Comparison of ENCODE assay signal across 20 cellular contexts in the genomic region with DNA sequence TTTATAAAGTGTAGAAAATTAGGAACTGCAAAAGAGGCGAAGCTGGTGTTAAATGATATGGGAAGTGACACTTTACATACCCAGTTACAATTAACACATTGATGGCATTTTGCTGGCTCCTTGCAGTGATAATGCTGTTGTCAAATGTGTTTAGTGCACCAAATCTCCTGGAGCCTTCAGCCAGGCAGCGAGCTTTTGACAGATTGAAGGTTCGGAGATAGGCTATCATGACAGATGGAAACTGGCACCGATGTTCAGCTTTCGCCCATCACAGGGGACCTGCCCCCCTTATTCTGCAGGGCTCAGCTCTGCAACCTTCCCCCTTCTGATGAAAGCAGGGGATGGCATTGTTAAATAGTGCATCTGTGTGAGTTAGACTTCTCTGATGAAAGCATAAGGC.
"Had no signal": no experiment of that assay in that cellular context is flagged by ENCODE, and none has a peak within 500 bp of the region (broad histone marks: within the 10 kb centered on the region; RNA-seq: fewer than 3 reads in every experiment).

No MANE protein-coding gene starts in this region.

- H3K4me1 Mint-ChIP-seq: activated CD4-positive, alpha-beta T cell treated with anti-CD3 and anti-CD28 coated beads, Interleukin-2, amount 10 ng/mL, durations not matched to agents 24 days and 14 days; activated naive CD4-positive, alpha-beta T cell treated with anti-CD3 and anti-CD28 coated beads, Interleukin-2, amount 10 ng/mL, durations not matched to agents 7 days and 5 days; activated naive CD8-positive, alpha-beta T cell treated with anti-CD3 and anti-CD28 coated beads, Interleukin-2, amount 50 U/mL, for 24 hours; central memory CD8-positive, alpha-beta T cell; natural killer cell; stimulated activated naive B cell treated with anti-CD40 and anti-IgM and Interleukin-4, amounts not matched to agents 10 μg/mL and 1 μg/mL and 100 μg/mL, for 72 hours had no signal

- H3K4me1 ChIP-seq: colonic mucosa, lower lobe of right lung, right lobe of liver, upper lobe of right lung had no signal

- H3K4me3 Mint-ChIP-seq: activated CD4-positive, alpha-beta T cell treated with anti-CD3 and anti-CD28 coated beads, Interleukin-2, amount 10 ng/mL, durations not matched to agents 24 days and 14 days; activated CD8-positive, alpha-beta T cell treated with anti-CD3 and anti-CD28 coated beads, Interleukin-2, amount 10 ng/mL, durations not matched to agents 7 days and 5 days; activated naive CD4-positive, alpha-beta T cell treated with anti-CD3 and anti-CD28 coated beads, Interleukin-2, amount 10 ng/mL, durations not matched to agents 7 days and 5 days; activated naive CD8-positive, alpha-beta T cell treated with anti-CD3 and anti-CD28 coated beads, Interleukin-2, amount 50 U/mL, for 24 hours; activated T-cell treated with anti-CD3 and anti-CD28 coated beads, Interleukin-2, amount 50 U/mL, for 4 hours; central memory CD8-positive, alpha-beta T cell; natural killer cell; stimulated activated naive B cell treated with anti-CD40 and anti-IgM and Interleukin-4, amounts not matched to agents 10 μg/mL and 1 μg/mL and 100 μg/mL, for 72 hours had no signal

- H3K27me3 Mint-ChIP-seq: activated CD4-positive, alpha-beta T cell treated with anti-CD3 and anti-CD28 coated beads, Interleukin-2, amount 10 ng/mL, durations not matched to agents 24 days and 14 days; activated naive CD4-positive, alpha-beta T cell treated with anti-CD3 and anti-CD28 coated beads, Interleukin-2, amount 10 ng/mL, durations not matched to agents 7 days and 5 days had no signal

- H3K9me3 Mint-ChIP-seq: activated CD4-positive, alpha-beta T cell treated with anti-CD3 and anti-CD28 coated beads, Interleukin-2, amount 10 ng/mL, durations not matched to agents 24 days and 14 days; activated naive CD4-positive, alpha-beta T cell treated with anti-CD3 and anti-CD28 coated beads, Interleukin-2, amount 10 ng/mL, durations not matched to agents 7 days and 5 days; activated naive CD8-positive, alpha-beta T cell treated with anti-CD3 and anti-CD28 coated beads, Interleukin-2, amount 50 U/mL, for 24 hours; activated T-cell treated with anti-CD3 and anti-CD28 coated beads, Interleukin-2, amount 50 U/mL, for 4 hours; central memory CD8-positive, alpha-beta T cell; natural killer cell; stimulated activated naive B cell treated with anti-CD40 and anti-IgM and Interleukin-4, amounts not matched to agents 10 μg/mL and 1 μg/mL and 100 μg/mL, for 72 hours had no signal

- H3K9me3 ChIP-seq: colonic mucosa, lower lobe of right lung, right lobe of liver, upper lobe of right lung had no signal

- H3K36me3 ChIP-seq: colonic mucosa, lower lobe of right lung, right lobe of liver, upper lobe of right lung had no signal

- H3K27ac ChIP-seq: colonic mucosa, lower lobe of right lung, right lobe of liver, upper lobe of right lung had no signal

- H3K27ac Mint-ChIP-seq: activated CD4-positive, alpha-beta T cell treated with anti-CD3 and anti-CD28 coated beads, Interleukin-2, amount 10 ng/mL, durations not matched to agents 24 days and 14 days; activated CD8-positive, alpha-beta T cell treated with anti-CD3 and anti-CD28 coated beads, Interleukin-2, amount 10 ng/mL, durations not matched to agents 7 days and 5 days; activated naive CD4-positive, alpha-beta T cell treated with anti-CD3 and anti-CD28 coated beads, Interleukin-2, amount 10 ng/mL, durations not matched to agents 7 days and 5 days; activated naive CD8-positive, alpha-beta T cell treated with anti-CD3 and anti-CD28 coated beads, Interleukin-2, amount 50 U/mL, for 24 hours; natural killer cell; stimulated activated naive B cell treated with anti-CD40 and anti-IgM and Interleukin-4, amounts not matched to agents 10 μg/mL and 1 μg/mL and 100 μg/mL, for 72 hours had no signal

- H3K27me3 ChIP-seq: colonic mucosa, right lobe of liver, upper lobe of right lung had no signal

- H3K36me3 Mint-ChIP-seq: activated naive CD4-positive, alpha-beta T cell treated with anti-CD3 and anti-CD28 coated beads, Interleukin-2, amount 10 ng/mL, durations not matched to agents 7 days and 5 days; natural killer cell; stimulated activated naive B cell treated with anti-CD40 and anti-IgM and Interleukin-4, amounts not matched to agents 10 μg/mL and 1 μg/mL and 100 μg/mL, for 72 hours had no signal

- H3K4me3 ChIP-seq: colonic mucosa, lower lobe of right lung, right lobe of liver, smooth muscle cell, upper lobe of right lung had no signal

- DNase-seq: activated CD4-positive, alpha-beta T cell treated with anti-CD3 and anti-CD28 coated beads, Interleukin-2, amount 10 ng/mL, durations not matched to agents 24 days and 14 days; activated CD4-positive, CD25-positive, alpha-beta regulatory T cell; activated CD8-positive, alpha-beta memory T cell treated with anti-CD3 and anti-CD28 coated beads, Interleukin-2, amount 50 U/mL, for 4 hours; activated CD8-positive, alpha-beta T cell treated with anti-CD3 and anti-CD28 coated beads, Interleukin-2, amount 10 ng/mL, durations not matched to agents 7 days and 5 days; activated effector memory CD4-positive, alpha-beta T cell treated with Interleukin-2 at 50 U/mL for 16 hours; activated naive CD4-positive, alpha-beta T cell treated with anti-CD3 and anti-CD28 coated beads, Interleukin-2, amount 10 ng/mL, durations not matched to agents 7 days and 5 days; activated naive CD8-positive, alpha-beta T cell treated with anti-CD3 and anti-CD28 coated beads, Interleukin-2, amount 50 U/mL, for 24 hours; activated T-cell treated with anti-CD3 and anti-CD28 coated beads, Interleukin-2, amount 50 U/mL, for 4 hours; aorta; colonic mucosa; foreskin melanocyte; head of caudate nucleus; lower lobe of right lung; natural killer cell; right lobe of liver; stimulated activated CD4-positive, alpha-beta T cell treated with anti-CD3 and anti-CD28 coated beads, Interleukin-4, amount 100 ng/mL, for 4 hours; stimulated activated naive B cell treated with anti-CD40 and anti-IgM and Interleukin-4, amounts not matched to agents 10 μg/mL and 1 μg/mL and 100 μg/mL, for 72 hours; upper lobe of right lung had no signal
